In genomic region chr6:31541658-31542521, GRCh38 we compare ENCODE assay signal across 8 cellular contexts. TPM values are rescaled to one million over a fixed set of nuclear protein-coding genes. Genes with fewer than 3 reads are reported as not detected.
A peak's percentile ranks its signal among the peaks of the same experiment; 100 is the strongest.
DNase-seq lines count a peak whose midpoint lies in the region; ATAC-seq, FAIRE-seq and TF ChIP-seq lines count a peak whose summit lies in the region.

Gene DDX39B (minus strand): TSS chr6:31542003. CDS start chr6:31540532, 1,471 bp downstream.

- peaks cover 4 to 25% (median 12%) of the 10 kb centered on the region in 3 donors for H3K36me3 ChIP-seq in pancreas
- peaks cover 32 to 34% of the 10 kb centered on the region in 2 donors for H3K36me3 ChIP-seq in thyroid gland

- H3K4me1 ChIP-seq in pancreas (peaks cover 22 to 32% (median 22%) of the 10 kb centered on the region in 3 donors), thyroid gland (peaks cover 24 to 25% of the 10 kb centered on the region in 2 donors)

- H3K4me3 ChIP-seq in pancreas (peak within 1 kb of the TSS; percentile 51 to 67 (median 59)), thyroid gland (replicated peaks in 1 of 3) (peak within 1 kb of the TSS; percentile 28 to 77 (median 75))

- H3K27ac ChIP-seq in pancreas (peak within 1 kb of the TSS; percentile 78 to 96 (median 92)), thyroid gland (peak within 1 kb of the TSS; percentile 92 to 99 (median 97))

- intact Hi-C loops in Right ventricle myocardium inferior (cut with DNase I) (loop anchor here (2.0 to 10.0 kb wide), 4 partner anchors 79 to 413 kb away; partner anchors contain the start of genes CLIC1, NELFE, PRRC2A and SKIC2), pancreas (cut with DNase I) (no loop called here), thyroid gland (cut with DNase I) (loop anchor here (10.0 kb wide), 1 partner anchor 47 kb away; the partner anchor contains the start of gene MICB)

- ATAC-seq in HG02678 (IDR thresholded peaks at IDR 0.05; ENCODE audit: unreplicated experiment) (peak; percentile 73), Right ventricle myocardium inferior (peak; percentile 94), pancreas (peak; percentile 85 to 94 (median 89))

- DNase-seq in GM10266 (ENCODE audit: extremely low spot score): peak; percentile 92
- DNase-seq in NCI-H1417 (lab: John Stamatoyannopoulos, UW): peak; percentile 96 to 99 (median 97)
- DNase-seq in SW480 (ENCODE audit: low spot score): peak; percentile 96
- peak; percentile 83 for DNase-seq in activated naive CD8-positive, alpha-beta T cell treated with anti-CD3 and anti-CD28 coated beads, Interleukin-2, amount 50 U/mL, for 16 hours (ENCODE audit: low read depth, low spot score)
- peak; percentile 98 for DNase-seq in Right ventricle myocardium inferior (ENCODE audit: missing footprints)
- peak; percentile 93 to 98 (median 96) for DNase-seq in pancreas
- DNase-seq in thyroid gland: peak; percentile 96 to 97

- TF ChIP-seq POLR2A in thyroid gland (IDR thresholded peaks at IDR 0.05): peak; percentile 72 to 76

- H3K27me3 ChIP-seq in pancreas (no peaks in the 10 kb centered on the region), thyroid gland (no peaks in the 10 kb centered on the region)

- H3K9me3 ChIP-seq in pancreas (no peaks in the 10 kb centered on the region), thyroid gland (no peaks in the 10 kb centered on the region)

- TF ChIP-seq CTCF in GM10266 (IDR thresholded peaks at IDR 0.05; ENCODE audit: control insufficient read depth, insufficient read depth, low read depth, missing control alignments) (no peak), pancreas (IDR thresholded peaks at IDR 0.05) (no peak), thyroid gland (IDR thresholded peaks at IDR 0.05) (no peak)

- FAIRE-seq in pancreas (lab: Jason Lieb, UNC): no peak

- WGBS in pancreas, 2 donors: 0% methylated on average over 43 of the region's 43 CpGs
- 0% methylated on average over 43 of the region's 43 CpGs for WGBS in thyroid gland, 2 donors

RNA-seq across cellular contexts. Expression of gene DDX39B, which starts in this region (rescaled TPM):
- total RNA-seq in Right ventricle myocardium inferior (159 TPM), pancreas (100 to 1,000 TPM; 134 to 233 (median 153) TPM), thyroid gland (100 to 1,000 TPM; 296 to 339 (median 314) TPM)
- 100 to 1,000 TPM; 423 to 669 TPM for polyA plus RNA-seq in pancreas

Comparison
In these comparisons a context has a peak if more than half of its experiments do, and no peak if none do; other contexts are left out.
1. Peak in every context shown above with its lines: DNase-seq, ATAC-seq, H3K4me3 ChIP-seq and H3K27ac ChIP-seq.
2. intact Hi-C loops: an anchor here in Right ventricle myocardium inferior (2.0 to 10.0 kb wide) and thyroid gland (10.0 kb wide); none called in pancreas.